ENCODE assay signal across 1 cellular context in the genomic region with DNA sequence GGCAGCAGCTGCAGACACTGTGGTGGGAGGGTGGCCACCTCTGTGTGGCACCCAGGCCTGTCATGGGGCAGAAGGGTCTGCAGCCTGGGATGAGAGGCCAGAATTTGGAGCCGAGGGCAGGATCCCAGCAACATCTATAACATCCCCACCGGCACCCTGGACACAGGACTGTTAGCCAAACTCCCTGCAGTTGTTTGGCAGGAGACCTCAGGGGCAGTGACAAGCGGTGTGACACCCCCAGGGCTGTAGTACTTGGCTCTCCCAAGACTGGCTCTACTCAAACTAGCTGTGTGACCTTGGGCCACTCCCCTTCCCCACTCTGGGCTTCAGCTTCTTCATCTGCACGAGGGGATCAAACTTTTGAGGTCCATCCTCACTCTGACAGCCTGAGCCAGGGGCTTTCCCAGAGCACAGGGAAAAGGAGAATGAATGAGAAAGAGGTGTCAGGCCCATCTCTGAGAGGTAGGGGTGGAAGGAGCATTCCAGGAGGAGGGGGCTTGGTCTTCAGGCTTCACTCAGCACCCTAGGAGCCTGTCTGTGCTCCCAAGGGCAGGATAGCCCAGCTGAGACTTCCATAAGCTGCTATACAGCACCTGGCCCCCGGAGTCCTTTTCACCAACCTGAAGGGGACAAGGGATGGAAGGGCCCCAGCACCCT.
TF ChIP-seq lines count a peak whose summit lies in the region.

No MANE protein-coding gene starts in this region.

TF ChIP-seq in GM23338, 12 proteins besides CTCF, POLR2A, EP300 and RAD21 (continued from another document):
- TF ChIP-seq, protein P1, sequence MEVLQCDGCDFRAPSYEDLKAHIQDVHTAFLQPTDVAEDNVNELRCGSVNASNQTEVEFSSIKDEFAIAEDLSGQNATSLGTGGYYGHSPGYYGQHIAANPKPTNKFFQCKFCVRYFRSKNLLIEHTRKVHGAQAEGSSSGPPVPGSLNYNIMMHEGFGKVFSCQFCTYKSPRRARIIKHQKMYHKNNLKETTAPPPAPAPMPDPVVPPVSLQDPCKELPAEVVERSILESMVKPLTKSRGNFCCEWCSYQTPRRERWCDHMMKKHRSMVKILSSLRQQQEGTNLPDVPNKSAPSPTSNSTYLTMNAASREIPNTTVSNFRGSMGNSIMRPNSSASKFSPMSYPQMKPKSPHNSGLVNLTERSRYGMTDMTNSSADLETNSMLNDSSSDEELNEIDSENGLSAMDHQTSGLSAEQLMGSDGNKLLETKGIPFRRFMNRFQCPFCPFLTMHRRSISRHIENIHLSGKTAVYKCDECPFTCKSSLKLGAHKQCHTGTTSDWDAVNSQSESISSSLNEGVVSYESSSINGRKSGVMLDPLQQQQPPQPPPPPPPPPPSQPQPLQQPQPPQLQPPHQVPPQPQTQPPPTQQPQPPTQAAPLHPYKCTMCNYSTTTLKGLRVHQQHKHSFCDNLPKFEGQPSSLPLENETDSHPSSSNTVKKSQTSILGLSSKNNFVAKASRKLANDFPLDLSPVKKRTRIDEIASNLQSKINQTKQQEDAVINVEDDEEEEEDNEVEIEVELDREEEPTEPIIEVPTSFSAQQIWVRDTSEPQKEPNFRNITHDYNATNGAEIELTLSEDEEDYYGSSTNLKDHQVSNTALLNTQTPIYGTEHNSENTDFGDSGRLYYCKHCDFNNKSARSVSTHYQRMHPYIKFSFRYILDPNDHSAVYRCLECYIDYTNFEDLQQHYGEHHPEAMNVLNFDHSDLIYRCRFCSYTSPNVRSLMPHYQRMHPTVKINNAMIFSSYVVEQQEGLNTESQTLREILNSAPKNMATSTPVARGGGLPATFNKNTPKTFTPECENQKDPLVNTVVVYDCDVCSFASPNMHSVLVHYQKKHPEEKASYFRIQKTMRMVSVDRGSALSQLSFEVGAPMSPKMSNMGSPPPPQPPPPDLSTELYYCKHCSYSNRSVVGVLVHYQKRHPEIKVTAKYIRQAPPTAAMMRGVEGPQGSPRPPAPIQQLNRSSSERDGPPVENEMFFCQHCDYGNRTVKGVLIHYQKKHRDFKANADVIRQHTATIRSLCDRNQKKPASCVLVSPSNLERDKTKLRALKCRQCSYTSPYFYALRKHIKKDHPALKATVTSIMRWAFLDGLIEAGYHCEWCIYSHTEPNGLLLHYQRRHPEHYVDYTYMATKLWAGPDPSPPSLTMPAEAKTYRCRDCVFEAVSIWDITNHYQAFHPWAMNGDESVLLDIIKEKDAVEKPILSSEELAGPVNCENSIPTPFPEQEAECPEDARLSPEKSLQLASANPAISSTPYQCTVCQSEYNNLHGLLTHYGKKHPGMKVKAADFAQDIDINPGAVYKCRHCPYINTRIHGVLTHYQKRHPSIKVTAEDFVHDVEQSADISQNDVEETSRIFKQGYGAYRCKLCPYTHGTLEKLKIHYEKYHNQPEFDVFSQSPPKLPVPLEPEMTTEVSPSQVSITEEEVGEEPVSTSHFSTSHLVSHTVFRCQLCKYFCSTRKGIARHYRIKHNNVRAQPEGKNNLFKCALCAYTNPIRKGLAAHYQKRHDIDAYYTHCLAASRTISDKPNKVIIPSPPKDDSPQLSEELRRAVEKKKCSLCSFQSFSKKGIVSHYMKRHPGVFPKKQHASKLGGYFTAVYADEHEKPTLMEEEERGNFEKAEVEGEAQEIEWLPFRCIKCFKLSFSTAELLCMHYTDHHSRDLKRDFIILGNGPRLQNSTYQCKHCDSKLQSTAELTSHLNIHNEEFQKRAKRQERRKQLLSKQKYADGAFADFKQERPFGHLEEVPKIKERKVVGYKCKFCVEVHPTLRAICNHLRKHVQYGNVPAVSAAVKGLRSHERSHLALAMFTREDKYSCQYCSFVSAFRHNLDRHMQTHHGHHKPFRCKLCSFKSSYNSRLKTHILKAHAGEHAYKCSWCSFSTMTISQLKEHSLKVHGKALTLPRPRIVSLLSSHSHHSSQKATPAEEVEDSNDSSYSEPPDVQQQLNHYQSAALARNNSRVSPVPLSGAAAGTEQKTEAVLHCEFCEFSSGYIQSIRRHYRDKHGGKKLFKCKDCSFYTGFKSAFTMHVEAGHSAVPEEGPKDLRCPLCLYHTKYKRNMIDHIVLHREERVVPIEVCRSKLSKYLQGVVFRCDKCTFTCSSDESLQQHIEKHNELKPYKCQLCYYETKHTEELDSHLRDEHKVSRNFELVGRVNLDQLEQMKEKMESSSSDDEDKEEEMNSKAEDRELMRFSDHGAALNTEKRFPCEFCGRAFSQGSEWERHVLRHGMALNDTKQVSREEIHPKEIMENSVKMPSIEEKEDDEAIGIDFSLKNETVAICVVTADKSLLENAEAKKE (CRISPR knock-in tag; IDR thresholded peaks at IDR 0.05) = no peak
